8 cellular contexts compared by ENCODE assay signal in genomic region chr6:131063764-131064272, GRCh38. TPM values are rescaled to one million over a fixed set of nuclear protein-coding genes. Genes with fewer than 3 reads are reported as not detected.
DNase-seq lines count a peak whose midpoint lies in the region; ATAC-seq and TF ChIP-seq lines count a peak whose summit lies in the region.

No MANE protein-coding gene starts in this region.

- TF ChIP-seq CTCF in type B pancreatic cell (conservative IDR thresholded peaks at IDR 0.05) = no peak

- peak overlapping the region; percentile 80 for H3K4me3 Mint-ChIP-seq in activated T-helper 17 cell treated with anti-CD3 and anti-CD28 coated beads, Interleukin-2, amount 50 U/mL, for 72 hours
- H3K4me3 Mint-ChIP-seq in type B pancreatic cell = peak overlapping the region; percentile 72

- peak; percentile 8 for ATAC-seq in HG02571 (IDR thresholded peaks at IDR 0.05; ENCODE audit: unreplicated experiment)
- ATAC-seq in activated T-helper 17 cell treated with anti-CD3 and anti-CD28 coated beads, Interleukin-2, amount 50 U/mL, for 72 hours (replicated peaks) = peak; percentile 31

- peaks cover 8% of the 10 kb centered on the region for H3K9me3 Mint-ChIP-seq in activated T-helper 17 cell treated with anti-CD3 and anti-CD28 coated beads, Interleukin-2, amount 50 U/mL, for 72 hours
- peaks cover 4% of the 10 kb centered on the region for H3K9me3 Mint-ChIP-seq in type B pancreatic cell

- H3K27ac ChIP-seq in layer of hippocampus (ENCODE audit: low read depth, low read length) = peak overlapping the region; percentile 72

- H3K27ac Mint-ChIP-seq in activated T-helper 17 cell treated with anti-CD3 and anti-CD28 coated beads, Interleukin-2, amount 50 U/mL, for 72 hours = peak overlapping the region; percentile 76
- H3K27ac Mint-ChIP-seq in type B pancreatic cell = peak overlapping the region; percentile 40

- peaks cover 16% of the 10 kb centered on the region for H3K4me1 Mint-ChIP-seq in activated T-helper 17 cell treated with anti-CD3 and anti-CD28 coated beads, Interleukin-2, amount 50 U/mL, for 72 hours
- peaks cover 32% of the 10 kb centered on the region for H3K4me1 Mint-ChIP-seq in type B pancreatic cell (ENCODE audit: unreplicated experiment)

- DNase-seq in ELF-1 (ENCODE audit: low read depth, low spot score) = peak; percentile 8
- DNase-seq in type B pancreatic cell (ENCODE audit: extremely low spot score, unreplicated experiment) = no peak
- DNase-seq in NK-92 treated with Interleukin-12 subunit alpha and Interleukin-12 subunit beta, amount 100 ng/mL, for 24 hours (lab: John Stamatoyannopoulos, UW) = no peak
- DNase-seq in cerebellar cortex (ENCODE audit: low spot score) = no peak
- DNase-seq in NCI-H345 (lab: John Stamatoyannopoulos, UW) = no peak

- no peaks in the 10 kb centered on the region for H3K27me3 Mint-ChIP-seq in activated T-helper 17 cell treated with anti-CD3 and anti-CD28 coated beads, Interleukin-2, amount 50 U/mL, for 72 hours
- H3K27me3 Mint-ChIP-seq in type B pancreatic cell = peaks cover 17% of the 10 kb centered on the region

- no peaks in the 10 kb centered on the region for H3K36me3 Mint-ChIP-seq in activated T-helper 17 cell treated with anti-CD3 and anti-CD28 coated beads, Interleukin-2, amount 50 U/mL, for 72 hours (ENCODE audit: low read depth)
- H3K36me3 Mint-ChIP-seq in type B pancreatic cell = no peaks in the 10 kb centered on the region

- H3K27me3 ChIP-seq in layer of hippocampus (ENCODE audit: control insufficient read depth, insufficient read depth, low read length) = no peaks in the 10 kb centered on the region

RNA-seq across cellular contexts. Expression of gene EPB41L2, which starts 0.8 kb away (rescaled TPM):
- total RNA-seq in activated T-helper 17 cell treated with anti-CD3 and anti-CD28 coated beads, Interleukin-2, amount 50 U/mL, for 72 hours = 10 to 100 TPM; 31.0 to 49.3 TPM
- total RNA-seq in type B pancreatic cell (ENCODE audit: low replicate concordance) = 20.5 and 74.8 TPM in 2 replicates
